In the genomic region with DNA sequence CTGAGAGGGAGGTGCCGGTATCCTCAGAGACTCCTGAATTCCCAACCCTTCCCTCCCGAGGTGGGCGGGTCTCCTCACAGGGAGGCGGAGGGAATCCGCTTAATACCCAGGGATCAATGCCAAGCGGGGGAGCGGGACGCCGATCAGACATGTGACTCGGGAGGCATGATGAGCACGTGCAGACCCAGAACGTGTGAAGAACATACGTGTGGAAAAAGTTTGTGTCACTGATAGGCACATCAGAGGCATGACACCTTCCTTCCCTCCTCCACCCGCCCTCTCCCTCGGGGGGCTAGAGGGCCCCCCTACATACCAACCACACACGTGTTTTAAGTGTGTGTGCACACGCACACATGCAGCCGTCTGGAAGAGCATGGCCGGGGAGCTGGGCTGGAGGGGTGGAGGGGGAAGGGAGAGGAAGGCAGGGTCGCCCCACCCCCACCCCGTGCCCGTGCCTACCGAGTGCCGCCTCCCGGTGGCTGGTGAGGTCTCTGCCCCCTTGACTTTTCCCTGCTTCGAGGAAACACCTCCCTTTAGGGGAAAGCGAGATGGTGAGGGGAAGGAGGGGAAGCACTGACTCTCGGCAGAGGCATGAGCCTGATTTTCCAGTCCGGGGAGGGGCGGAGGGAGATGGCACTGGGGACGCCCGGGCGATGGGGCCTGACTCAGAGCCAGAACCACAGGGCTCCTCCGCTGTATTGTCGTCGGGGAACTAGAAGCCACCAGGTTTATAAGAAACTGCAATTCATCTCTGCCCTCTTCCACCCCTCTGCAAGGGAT, we compare ENCODE assay signal across 8 cellular contexts. TPM values are rescaled to one million over a fixed set of nuclear protein-coding genes. Genes with fewer than 3 reads are reported as not detected.
A peak's percentile ranks its signal among the peaks of the same experiment; 100 is the strongest.
DNase-seq lines count a peak whose midpoint lies in the region; ATAC-seq and TF ChIP-seq lines count a peak whose summit lies in the region.

No MANE protein-coding gene starts in this region.

- ATAC-seq in GM18858 (IDR thresholded peaks at IDR 0.05; ENCODE audit: unreplicated experiment), result no peak

- no peak overlapping the region for H2AFZ ChIP-seq in osteoblast (ENCODE audit: low read length)

- no peak overlapping the region for H3K4me3 ChIP-seq in osteoblast (ENCODE audit: insufficient read depth, low read length)

- H3K4me1 ChIP-seq in osteoblast (ENCODE audit: insufficient read depth, low read length), result peaks cover 44% of the 10 kb centered on the region

- TF ChIP-seq CTCF in osteoblast (IDR thresholded peaks at IDR 0.05; ENCODE audit: extremely low read depth, low read depth, low read length), result no peak

- no peaks in the 10 kb centered on the region for H3K9me3 ChIP-seq in osteoblast (ENCODE audit: low read depth, low read length)

- no peaks in the 10 kb centered on the region for H3K36me3 ChIP-seq in osteoblast (ENCODE audit: insufficient read depth, low read length)

- no peak overlapping the region for H3K27ac ChIP-seq in osteoblast (ENCODE audit: low read depth, low read length)

- H3K4me2 ChIP-seq in osteoblast (ENCODE audit: insufficient read depth, low read length), result peak overlapping the region; percentile 16

- DNase-seq in SIG-M5 treated with dmso at 0.1 percent for 504 hours (lab: John Stamatoyannopoulos, UW; ENCODE audit: unreplicated experiment) (peak; percentile 49), SIG-M5 (lab: John Stamatoyannopoulos, UW) (no peak), T follicular helper cell (ENCODE audit: low read depth) (peak; percentile 48), osteoblast (ENCODE audit: insufficient read length, low spot score, missing footprints) (no peak), cerebellum (ENCODE audit: low spot score) (no peak), COLO668 (lab: John Stamatoyannopoulos, UW; ENCODE audit: unreplicated experiment) (no peak)
- DNase-seq in activated naive CD4-positive, alpha-beta T cell treated with Interleukin-2 at 50 U/mL for 16 hours, result peak; percentile 97

- peaks cover 86% of the 10 kb centered on the region for H3K27me3 ChIP-seq in osteoblast (ENCODE audit: insufficient read depth, low read length)

- no peaks in the 10 kb centered on the region for H3K79me2 ChIP-seq in osteoblast (ENCODE audit: insufficient read depth, low read length)

- H4K20me1 ChIP-seq in osteoblast (ENCODE audit: insufficient read depth, low read length), result peaks cover 19% of the 10 kb centered on the region

RNA-seq across cellular contexts. Expression of a gene that starts 12.1 kb away (rescaled TPM):
- total RNA-seq in osteoblast (not detected in 2 replicates), cerebellum (0.45 TPM)

RNA-seq across cellular contexts. Expression of a gene that starts 27.0 kb away (rescaled TPM):
- 11.8 and 11.9 TPM in 2 replicates for total RNA-seq in osteoblast
- 10.5 TPM for total RNA-seq in cerebellum

Comparison
In these comparisons a context has a peak if more than half of its experiments do, and no peak if none do; other contexts are left out.
1. DNase-seq: peak in SIG-M5 treated with dmso at 0.1 percent for 504 hours (single experiment), T follicular helper cell (single experiment) and activated naive CD4-positive, alpha-beta T cell treated with Interleukin-2 at 50 U/mL for 16 hours (single experiment); none in SIG-M5 (single experiment), osteoblast (single experiment), cerebellum (single experiment) and COLO668 (single experiment).